Comparison of ENCODE assay signal across 8 cellular contexts in genomic region chr17:8630227-8630801, GRCh38. TPM values are rescaled to one million over a fixed set of nuclear protein-coding genes. Genes with fewer than 3 reads are reported as not detected.
DNase-seq lines count a peak whose midpoint lies in the region; ATAC-seq, FAIRE-seq and TF ChIP-seq lines count a peak whose summit lies in the region.

MYH10 (minus strand) TSS chr17:8630725; CDS start chr17:8623246, 7,479 bp downstream.

- H3K4me3 Mint-ChIP-seq in activated B cell treated with CpG ODN at 0.5 μM for 24 hours = peak within 1 kb of the TSS; percentile 97

- CTCF ChIA-PET in activated B cell treated with CpG ODN at 0.5 μM for 24 hours (lab: Charles Lee) = no interaction called here

- no peak for TF ChIP-seq CTCF in activated B cell treated with CpG ODN at 0.5 μM for 24 hours (IDR thresholded peaks at IDR 0.05)
- peak in 1 of 4 experiments; percentile 47 for TF ChIP-seq CTCF in prostate gland (IDR thresholded peaks at IDR 0.05)

- no peak for DNase-seq in H54 (ENCODE audit: insufficient read length, low spot score)
- DNase-seq in activated B cell treated with CpG ODN at 0.5 μM for 24 hours = no peak
- no peak for DNase-seq in Right ventricle myocardium inferior (ENCODE audit: missing footprints)
- DNase-seq in prostate gland (ENCODE audit: low spot score) = peak; percentile 25
- no peak for DNase-seq in stimulated activated CD4-positive, alpha-beta T cell treated with anti-CD3 and anti-CD28 coated beads, Interleukin-12 subunit alpha, Interleukin-12 subunit beta, amount 100 ng/mL, for 4 hours
- no peak for DNase-seq in DMS79 (lab: John Stamatoyannopoulos, UW)

- peaks cover 37% of the 10 kb centered on the region for H3K27me3 Mint-ChIP-seq in activated B cell treated with CpG ODN at 0.5 μM for 24 hours

- ATAC-seq in activated B cell treated with CpG ODN at 0.5 μM for 24 hours (ENCODE audit: low read depth) = no peak
- ATAC-seq in Right ventricle myocardium inferior = no peak
- ATAC-seq in GM18907 (IDR thresholded peaks at IDR 0.05; ENCODE audit: unreplicated experiment) = no peak
- ATAC-seq in GM19328 (IDR thresholded peaks at IDR 0.05; ENCODE audit: unreplicated experiment) = no peak

- H3K27ac Mint-ChIP-seq in activated B cell treated with CpG ODN at 0.5 μM for 24 hours = peak within 1 kb of the TSS; percentile 61

- no peak for FAIRE-seq in H54 (lab: Jason Lieb, UNC)

- no peaks in the 10 kb centered on the region for H3K9me3 Mint-ChIP-seq in activated B cell treated with CpG ODN at 0.5 μM for 24 hours

- intact Hi-C loops in activated B cell treated with CpG ODN at 0.5 μM for 24 hours (cut with micrococcal nuclease) (loop anchor here (2.0 to 10.0 kb wide), 5 partner anchors 116 to 947 kb away; partner anchors contain the start of genes CFAP52, NDEL1, NTN1 and STX8), Right ventricle myocardium inferior (cut with DNase I) (loop anchor here (2.0 to 5.0 kb wide), 4 partner anchors 20 to 193 kb away; partner anchors contain the start of gene NDEL1), prostate gland (cut with DNase I) (loop anchor here (2.0 kb wide), 1 partner anchor 194 kb away; no protein-coding TSS in a partner anchor)

- WGBS in prostate gland = under 1% methylated on average over 33 of the region's 33 CpGs

- TF ChIP-seq POLR2A in H54 (IDR thresholded peaks at IDR 0.05; ENCODE audit: low read depth, low read length) (peak; percentile 30; the same call in 1 of the 2 replicates), prostate gland (IDR thresholded peaks at IDR 0.05) (peak; percentile 80)

- POLR2A ChIA-PET in activated B cell treated with CpG ODN at 0.5 μM for 24 hours (lab: Charles Lee) = interaction anchor here (0.6 to 1.6 kb wide), 4 partner anchors 109 to 1872 kb away, joined by 3 to 7 read pairs (median 4); partner anchors contain the start of gene NDEL1

- peak within 1 kb of the TSS; percentile 86 to 87 for H3K27ac ChIP-seq in prostate gland

- H3K36me3 Mint-ChIP-seq in activated B cell treated with CpG ODN at 0.5 μM for 24 hours (ENCODE audit: low read depth) = no peaks in the 10 kb centered on the region

- H3K4me1 ChIP-seq in prostate gland (replicated peaks) = no peaks in the 10 kb centered on the region

- peak within 1 kb of the TSS; percentile 72 to 90 for H3K4me3 ChIP-seq in prostate gland

- peaks cover 19% of the 10 kb centered on the region for H3K4me1 Mint-ChIP-seq in activated B cell treated with CpG ODN at 0.5 μM for 24 hours

- no peaks in the 10 kb centered on the region for H3K36me3 ChIP-seq in prostate gland

- H3K27me3 ChIP-seq in prostate gland (replicated peaks; ENCODE audit: insufficient read depth) = no peaks in the 10 kb centered on the region

- no peaks in the 10 kb centered on the region for H3K9me3 ChIP-seq in prostate gland

RNA-seq across cellular contexts. Expression of gene MYH10, which starts in this region (rescaled TPM):
- 2.0 and 3.4 TPM in 2 replicates for total RNA-seq in activated B cell treated with CpG ODN at 0.5 μM for 24 hours
- 29.1 TPM for total RNA-seq in Right ventricle myocardium inferior
- 10 to 100 TPM; 48.6 to 56.6 TPM for total RNA-seq in prostate gland
